Comparison of ENCODE assay signal across 13 cellular contexts in genomic region chr1:205449254-205449749, GRCh38. TPM values are rescaled to one million over a fixed set of nuclear protein-coding genes. Genes with fewer than 3 reads are reported as not detected.
DNase-seq lines count a peak whose midpoint lies in the region; ATAC-seq, FAIRE-seq and TF ChIP-seq lines count a peak whose summit lies in the region.
"Had no signal": no experiment of that assay in that cellular context is flagged by ENCODE, and none has a peak within 500 bp of the region (broad histone marks: within the 10 kb centered on the region; RNA-seq: fewer than 3 reads in every experiment).

No MANE protein-coding gene starts in this region.

- H2BK15ac ChIP-seq in H1 (ENCODE audit: low read length), result peak overlapping the region; percentile 98; the same call in 1 of the 2 replicates

- peak overlapping the region; percentile 97 for H3K18ac ChIP-seq in H1 (ENCODE audit: extremely low read depth, low read length)

- H3K4me3 Mint-ChIP-seq in Caco-2 (ENCODE audit: unreplicated experiment), result peak overlapping the region; percentile 71

- CTCF ChIA-PET in Caco-2 (lab: Charles Lee), result interaction anchor here (0.6 to 1.5 kb wide), 5 partner anchors 8 to 95 kb away, joined by 3 to 5 read pairs (median 4); no protein-coding TSS in a partner anchor
- CTCF ChIA-PET in H1 (lab: Charles Lee; ENCODE audit: partially characterized antibody), result interaction anchor here (1.0 to 30.2 kb wide), 10 partner anchors 4 to 176 kb away, joined by 3 to 767 read pairs (median 14); partner anchors contain the start of genes BLACAT1 and LEMD1

- peaks cover 7% of the 10 kb centered on the region; the same call in 1 of the 2 replicates for H3K23me2 ChIP-seq in H1 (ENCODE audit: low read depth, low read length)

- no peak overlapping the region for H3K27ac ChIP-seq in H1 (ENCODE audit: low read depth, low read length)
- H3K27ac ChIP-seq in mesodermal cell (ENCODE audit: low read depth, low read length, severe bottlenecking), result peak overlapping the region; percentile 85

- ATAC-seq in GM21390 (IDR thresholded peaks at IDR 0.05; ENCODE audit: unreplicated experiment) (no peak), GM19397 (IDR thresholded peaks at IDR 0.05; ENCODE audit: unreplicated experiment) (no peak)
- ATAC-seq: left ventricle myocardium superior had no signal

- 43% methylated on average over 4 of the region's 4 CpGs; no CpG with 5 or more reads in 1 of the 2 experiments for WGBS in H1 (ENCODE audit: extremely low coverage in 1 of 2, insufficient coverage in 1 of 2, insufficient read length in 1 of 2, insufficient replicate concordance in 2 of 2, low coverage in 1 of 2, low lambda C conversion rate in 2 of 2, missing lambda C conversion rate in 1 of 2), 2 experiments
- 11 to 48% methylated on average over 1 to 3 of the region's 4 CpGs for WGBS in mesodermal cell (ENCODE audit: insufficient coverage in 2 of 2), 2 experiments

- no peak overlapping the region for H4K8ac ChIP-seq in H1 (ENCODE audit: extremely low read depth, insufficient read depth, low read length)

- no peaks in the 10 kb centered on the region; the same call in 1 of the 2 replicates for H3K27me3 ChIP-seq in Caco-2 (replicated peaks; ENCODE audit: control insufficient read depth, insufficient read depth, low read length)
- H3K27me3 ChIP-seq in H1 (replicated peaks in 1 of 4; ENCODE audit: control insufficient read depth in 3 of 4, extremely low read depth in 1 of 4, insufficient read depth in 3 of 4, low read length in 3 of 4), result peaks cover 0 to 5% (median 1%) of the 10 kb centered on the region in 4 experiments; a peak in 2 of 7 replicates

- BruUV-seq in Caco-2 (replicated peaks; lab: Mats Ljungman, UMichigan), result TSS peak; percentile 15

- H3K4me2 ChIP-seq in H1 (ENCODE audit: insufficient read depth in 1 of 2, low read depth in 2 of 2, low read length in 2 of 2), result peak overlapping the region; percentile 74 to 80

- peak overlapping the region in 1 of 4 experiments; percentile 4; a peak in 1 of 7 replicates for H3K9ac ChIP-seq in H1 (replicated peaks in 1 of 4; ENCODE audit: extremely low read depth in 1 of 4, low read depth in 3 of 4, low read length in 3 of 4)

- no peak overlapping the region for H4K5ac ChIP-seq in H1 (ENCODE audit: insufficient read length, low read depth, low read length)

- H2BK5ac ChIP-seq in H1 (ENCODE audit: low read depth, low read length), result peak overlapping the region; percentile 80; the same call in 1 of the 2 replicates

- no peak for FAIRE-seq in H1 (lab: Jason Lieb, UNC)

- POLR2A ChIA-PET in Caco-2 (lab: Charles Lee), result interaction anchor here (0.5 kb wide), 1 partner anchor 101 kb away, joined by 5 read pairs; no protein-coding TSS in a partner anchor
- POLR2A ChIA-PET in H1 (lab: Charles Lee; ENCODE audit: partially characterized antibody), result interaction anchor here (0.9 to 13.3 kb wide), 16 partner anchors 6 to 223 kb away, joined by 3 to 220 read pairs (median 4); partner anchors contain the start of gene BLACAT1

- no peak for TF ChIP-seq POLR2A in H1 (IDR thresholded peaks at IDR 0.05; ENCODE audit: control extremely low read depth in 1 of 2, low read depth in 2 of 2, low read length in 2 of 2)

- H4K20me1 ChIP-seq in H1 (replicated peaks in 1 of 2; ENCODE audit: control insufficient read depth in 1 of 2, insufficient read depth in 2 of 2, low read length in 2 of 2), result peaks cover 4 to 14% of the 10 kb centered on the region in 2 experiments

- H3K4me1 ChIP-seq in Caco-2 (peaks cover 32% of the 10 kb centered on the region), H1 (replicated peaks in 1 of 4; ENCODE audit: control insufficient read depth in 3 of 4, insufficient read depth in 4 of 4, low read length in 3 of 4) (peaks cover 45 to 85% (median 62%) of the 10 kb centered on the region in 4 experiments), mesodermal cell (ENCODE audit: control insufficient read depth, insufficient read depth, low read length, poor library complexity, severe bottlenecking) (peaks cover 74% of the 10 kb centered on the region)

- H3K4me3 ChIP-seq in Caco-2 (ENCODE audit: low read depth, low read length) (peak overlapping the region; percentile 4; the same call in 1 of the 2 replicates), H1 (ENCODE audit: extremely low read depth in 1 of 4, insufficient read depth in 2 of 4, low read depth in 3 of 4, low read length in 4 of 4) (peak overlapping the region; percentile 14 to 52 (median 28); a peak in 6 of 8 replicates), mesodermal cell (ENCODE audit: extremely low read depth, insufficient read depth, low read length, poor library complexity, severe bottlenecking) (peak overlapping the region; percentile 50)

- peak overlapping the region; percentile 76 for H4K91ac ChIP-seq in H1 (replicated peaks; ENCODE audit: insufficient read length, low read length)

- peak overlapping the region; percentile 17 for H3K56ac ChIP-seq in H1 (replicated peaks; ENCODE audit: insufficient read length, low read depth, low read length)

- peak overlapping the region; percentile 13 for H3K14ac ChIP-seq in H1 (ENCODE audit: insufficient read length)

- no peaks in the 10 kb centered on the region for H3K9me3 ChIP-seq in Caco-2
- no peaks in the 10 kb centered on the region for H3K9me3 ChIP-seq in H1 (ENCODE audit: insufficient read depth in 2 of 2, low read depth in 1 of 2, low read length in 1 of 2)
- no peaks in the 10 kb centered on the region for H3K9me3 ChIP-seq in mesodermal cell (ENCODE audit: control insufficient read depth, low read length)

- peaks cover 3% of the 10 kb centered on the region; the same call in 1 of the 2 replicates for H3K79me1 ChIP-seq in H1 (ENCODE audit: low read depth, low read length)

- no peak overlapping the region for H2AFZ ChIP-seq in H1 (ENCODE audit: low read length)

- TF ChIP-seq CTCF in Caco-2 (IDR thresholded peaks at IDR 0.05; ENCODE audit: insufficient read depth in 1 of 2, low read depth in 1 of 2, low read length in 1 of 2, severe bottlenecking in 1 of 2, unreplicated experiment in 1 of 2) (no peak), H1 (IDR thresholded peaks at IDR 0.05; ENCODE audit: control extremely low read depth in 1 of 3, insufficient read depth in 1 of 3, low read depth in 1 of 3, low read length in 3 of 3) (no peak)

- peaks cover 3% of the 10 kb centered on the region for H3K27me3 Mint-ChIP-seq in Caco-2 (ENCODE audit: insufficient read depth, unreplicated experiment)

- H3K36me3 Mint-ChIP-seq in Caco-2 (ENCODE audit: insufficient read depth, unreplicated experiment), result no peaks in the 10 kb centered on the region

- peaks cover 20% of the 10 kb centered on the region for H3K4me1 Mint-ChIP-seq in Caco-2 (ENCODE audit: low read depth, unreplicated experiment)

- no peak for TF ChIP-seq EP300 in H1 (IDR thresholded peaks at IDR 0.05; ENCODE audit: borderline replicate concordance in 1 of 2, low read depth in 2 of 2, low read length in 2 of 2)

- H3K4ac ChIP-seq in H1 (replicated peaks; ENCODE audit: insufficient read length, low read depth, low read length), result peak overlapping the region; percentile 86

- peak overlapping the region; percentile 97; the same call in 1 of the 2 replicates for H2AK5ac ChIP-seq in H1 (ENCODE audit: low read depth, low read length)

- peak overlapping the region; percentile 97; the same call in 1 of the 2 replicates for H2BK12ac ChIP-seq in H1 (ENCODE audit: low read depth, low read length)

- H2BK20ac ChIP-seq in H1 (ENCODE audit: low read length), result peak overlapping the region; percentile 90; the same call in 1 of the 2 replicates

- H3K9me3 Mint-ChIP-seq in Caco-2 (ENCODE audit: unreplicated experiment), result no peaks in the 10 kb centered on the region

- DNase-seq in Caco-2 (no peak), NCI-H69 (lab: John Stamatoyannopoulos, UW) (peak; percentile 64), H1 (ENCODE audit: low read depth in 1 of 2, low spot score in 2 of 2) (no peak), RKO (ENCODE audit: low spot score) (no peak), NCI-H1105 treated with DMSO at 0.1 percent for 48 hours (lab: John Stamatoyannopoulos, UW) (no peak)
- DNase-seq: DND-41, left ventricle myocardium superior, NCI-H748 treated with DMSO at 0.1 percent for 48 hours had no signal

- H3K27ac Mint-ChIP-seq in Caco-2 (ENCODE audit: unreplicated experiment), result peak overlapping the region; percentile 84

- no peak overlapping the region for H3K23ac ChIP-seq in H1 (ENCODE audit: insufficient read length)

- H3K36me3 ChIP-seq in Caco-2 (ENCODE audit: control insufficient read depth, insufficient read depth, low read length) (no peaks in the 10 kb centered on the region), H1 (ENCODE audit: control insufficient read depth in 2 of 4, insufficient read depth in 4 of 4, low read length in 3 of 4) (peaks cover 0 to 10% (median 1%) of the 10 kb centered on the region in 4 experiments; a peak in 2 of 8 replicates), mesodermal cell (ENCODE audit: control insufficient read depth, insufficient read depth, low read length) (no peaks in the 10 kb centered on the region)

- TF ChIP-seq RAD21 in H1 (IDR thresholded peaks at IDR 0.05 in 1 of 2, conservative IDR thresholded peaks at IDR 0.05 in 1 of 2; ENCODE audit: low read depth in 2 of 2, low read length in 2 of 2), result no peak

- no peak overlapping the region for H2BK120ac ChIP-seq in H1 (replicated peaks; ENCODE audit: low read depth, low read length)

- peaks cover 0 to 8% of the 10 kb centered on the region in 2 experiments; a peak in 2 of 4 replicates for H3K79me2 ChIP-seq in H1 (ENCODE audit: control insufficient read depth in 1 of 2, insufficient read depth in 2 of 2, low read length in 2 of 2)

- intact Hi-C loops in Caco-2 (cut with micrococcal nuclease; ENCODE audit: unreplicated experiment), result no loop called here

RNA-seq across cellular contexts. Expression of gene BLACAT1, which starts 6.5 kb away (rescaled TPM):
- total RNA-seq in Caco-2 (2022), result 0.21 and 0.34 TPM in 2 replicates
- total RNA-seq in H1 (2021; fragmentation: NEBNext Ultra II Directional; extraction: Animal tissue kit (Norgen Biotek cat#: 25700)), result 3.5 and 3.8 TPM in 2 replicates
- 6.3 and 10.5 TPM in 2 replicates for polyA plus RNA-seq in H1 (2011; rRNA removed)
- polyA plus RNA-seq in H1 (2011; cell fraction: cytosol; rRNA removed), result 7.2 TPM
- 18.7 TPM for polyA plus RNA-seq in H1 (2011; cell fraction: nucleus; rRNA removed)
- polyA plus RNA-seq in H1 (2012, experiment 1 of 2), result 6.7 to 8.3 TPM (median 7.4 TPM) in 4 replicates
- polyA plus RNA-seq in H1 (2012, experiment 2 of 2), result 5.7 TPM
- polyA plus RNA-seq in H1 (2013, experiment 1 of 2), result 3.9 TPM
- polyA plus RNA-seq in H1 (2013, experiment 2 of 2), result 3.9 TPM
- 13.1 and 19.7 TPM in 2 replicates for polyA minus RNA-seq in H1 (2011; rRNA and poly(A)+ RNA removed)
- polyA minus RNA-seq in H1 (2011; cell fraction: cytosol; rRNA and poly(A)+ RNA removed), result 4.6 TPM
- 11.3 TPM for polyA minus RNA-seq in H1 (2011; cell fraction: nucleus; rRNA and poly(A)+ RNA removed)
- 3.2 TPM for polyA plus RNA-seq in mesodermal cell (2013, experiment 1 of 2)
- 2.5 TPM for polyA plus RNA-seq in mesodermal cell (2013, experiment 2 of 2)
- total RNA-seq: left ventricle myocardium superior, skeletal muscle tissue had no signal

RNA-seq across cellular contexts. Expression of gene LEMD1, which starts 27.4 kb away (rescaled TPM):
- not detected in 2 replicates for total RNA-seq in Caco-2 (2022)
- total RNA-seq in H1 (2021; fragmentation: NEBNext Ultra II Directional; extraction: Animal tissue kit (Norgen Biotek cat#: 25700)), result 9.7 and 10.5 TPM in 2 replicates
- polyA plus RNA-seq in H1 (2011; rRNA removed), result 10.0 and 10.8 TPM in 2 replicates
- 10.9 TPM for polyA plus RNA-seq in H1 (2011; cell fraction: cytosol; rRNA removed)
- polyA plus RNA-seq in H1 (2011; cell fraction: nucleus; rRNA removed), result 23.6 TPM
- polyA plus RNA-seq in H1 (2012, experiment 1 of 2), result 10.3 to 15.4 TPM (median 12.6 TPM) in 4 replicates
- 7.8 TPM for polyA plus RNA-seq in H1 (2012, experiment 2 of 2)
- polyA plus RNA-seq in H1 (2013, experiment 1 of 2), result 6.0 TPM
- polyA plus RNA-seq in H1 (2013, experiment 2 of 2), result 5.7 TPM
- polyA minus RNA-seq in H1 (2011; rRNA and poly(A)+ RNA removed), result 14.7 and 17.6 TPM in 2 replicates
- polyA minus RNA-seq in H1 (2011; cell fraction: cytosol; rRNA and poly(A)+ RNA removed), result 13.7 TPM
- 13.6 TPM for polyA minus RNA-seq in H1 (2011; cell fraction: nucleus; rRNA and poly(A)+ RNA removed)
- 7.1 TPM for polyA plus RNA-seq in mesodermal cell (2013, experiment 1 of 2)
- 4.1 TPM for polyA plus RNA-seq in mesodermal cell (2013, experiment 2 of 2)
- total RNA-seq: left ventricle myocardium superior; skeletal muscle tissue; T-helper 2 cell treated with Interferon-gamma antibody and Interleukin-4, amounts not matched to agents 100 ng/mL and 5 ng/mL, for 36 hours had no signal

RNA-seq across cellular contexts. Expression of gene CDK18, which starts 55.2 kb away (rescaled TPM):
- total RNA-seq in Caco-2 (2022), result 17.0 and 18.5 TPM in 2 replicates
- 40.9 and 44.0 TPM in 2 replicates for total RNA-seq in H1 (2021; fragmentation: NEBNext Ultra II Directional; extraction: Animal tissue kit (Norgen Biotek cat#: 25700))
- 31.2 and 50.3 TPM in 2 replicates for polyA plus RNA-seq in H1 (2011; rRNA removed)
- polyA plus RNA-seq in H1 (2011; cell fraction: cytosol; rRNA removed), result 19.7 TPM
- 102 TPM for polyA plus RNA-seq in H1 (2011; cell fraction: nucleus; rRNA removed)
- 35.9 to 57.1 TPM (median 46.6 TPM) in 4 replicates for polyA plus RNA-seq in H1 (2012, experiment 1 of 2)
- 29.8 TPM for polyA plus RNA-seq in H1 (2012, experiment 2 of 2)
- polyA plus RNA-seq in H1 (2013, experiment 1 of 2), result 31.5 TPM
- polyA plus RNA-seq in H1 (2013, experiment 2 of 2), result 31.7 TPM
- 37.0 and 48.0 TPM in 2 replicates for polyA minus RNA-seq in H1 (2011; rRNA and poly(A)+ RNA removed)
- 25.8 TPM for polyA minus RNA-seq in H1 (2011; cell fraction: cytosol; rRNA and poly(A)+ RNA removed)
- polyA minus RNA-seq in H1 (2011; cell fraction: nucleus; rRNA and poly(A)+ RNA removed), result 61.8 TPM
- 33.5 TPM for polyA plus RNA-seq in mesodermal cell (2013, experiment 1 of 2)
- polyA plus RNA-seq in mesodermal cell (2013, experiment 2 of 2), result 31.1 TPM
